In genomic region chr1:149174765-149175164, GRCh38 we compare ENCODE assay signal across 8 cellular contexts.
DNase-seq lines count a peak whose midpoint lies in the region; ATAC-seq and TF ChIP-seq lines count a peak whose summit lies in the region.
"Not testable (repeated sequence)": the region's sequence is repeated elsewhere in the genome, so short reads cannot be mapped to it uniquely, and the experiment has no call there.

No MANE protein-coding gene starts in this region.

- H3K4me3 ChIP-seq in CD4-positive, alpha-beta memory T cell (ENCODE audit: low read length in 2 of 2); Panc1 (ENCODE audit: low read depth in 2 of 2, low read length in 2 of 2): not testable (repeated sequence)
- H3K4me3 ChIP-seq in fibroblast of pulmonary artery (replicated peaks; ENCODE audit: low read depth, low read length) = peak overlapping the region; percentile 25

- TSS peak; percentile 77 for BruUV-seq in Panc1 (replicated peaks; lab: Mats Ljungman, UMichigan)

- H3K4me3 Mint-ChIP-seq in CD4-positive, alpha-beta memory T cell = peak overlapping the region in 4 of 8 donors; percentile 78 to 89 (median 82)
- H3K4me3 Mint-ChIP-seq in activated CD8-positive, alpha-beta T cell treated with anti-CD3 and anti-CD28 coated beads for 36 hours = peak overlapping the region; percentile 67
- peak overlapping the region; percentile 75 for H3K4me3 Mint-ChIP-seq in activated naive CD8-positive, alpha-beta T cell treated with anti-CD3 and anti-CD28 coated beads, Interleukin-2, amount 10 ng/mL, durations not matched to agents 7 days and 5 days
- peak overlapping the region; percentile 82 for H3K4me3 Mint-ChIP-seq in natural killer cell

- peak in 3 of 5 donors; percentile 41 to 65 (median 53) for DNase-seq in CD4-positive, alpha-beta memory T cell
- DNase-seq in HT-29 (ENCODE audit: low spot score) = peak; percentile 4
- DNase-seq in Panc1 (ENCODE audit: low read depth, low spot score); activated naive CD8-positive, alpha-beta T cell treated with anti-CD3 and anti-CD28 coated beads, Interleukin-2, amount 10 ng/mL, durations not matched to agents 7 days and 5 days; fibroblast of pulmonary artery (ENCODE audit: low read depth); natural killer cell: not testable (repeated sequence)
- peak; percentile 22 for DNase-seq in activated CD8-positive, alpha-beta T cell treated with anti-CD3 and anti-CD28 coated beads for 36 hours
- peak in 5 of 6 experiments; percentile 0 to 35 (median 12) for DNase-seq in stimulated activated naive CD4-positive, alpha-beta T cell (lab: John Stamatoyannopoulos, UW)

- not testable (repeated sequence) for H3K36me3 Mint-ChIP-seq in CD4-positive, alpha-beta memory T cell; activated CD8-positive, alpha-beta T cell treated with anti-CD3 and anti-CD28 coated beads for 36 hours (ENCODE audit: low read depth); activated naive CD8-positive, alpha-beta T cell treated with anti-CD3 and anti-CD28 coated beads, Interleukin-2, amount 10 ng/mL, durations not matched to agents 7 days and 5 days; natural killer cell

- H3K4me1 ChIP-seq in CD4-positive, alpha-beta memory T cell (ENCODE audit: insufficient read depth, low read length); Panc1 (ENCODE audit: control insufficient read depth, insufficient read depth, low read length): not testable (repeated sequence)

- not testable (repeated sequence) for H3K9me3 Mint-ChIP-seq in CD4-positive, alpha-beta memory T cell; activated CD8-positive, alpha-beta T cell treated with anti-CD3 and anti-CD28 coated beads for 36 hours; activated naive CD8-positive, alpha-beta T cell treated with anti-CD3 and anti-CD28 coated beads, Interleukin-2, amount 10 ng/mL, durations not matched to agents 7 days and 5 days; natural killer cell

- not testable (repeated sequence) for ATAC-seq in Panc1; activated CD8-positive, alpha-beta T cell treated with anti-CD3 and anti-CD28 coated beads for 36 hours; activated naive CD8-positive, alpha-beta T cell treated with anti-CD3 and anti-CD28 coated beads, Interleukin-2, amount 10 ng/mL, durations not matched to agents 7 days and 5 days (ENCODE audit: low read depth); natural killer cell

- intact Hi-C loops in CD4-positive, alpha-beta memory T cell (cut with micrococcal nuclease); Panc1 (cut with micrococcal nuclease; ENCODE audit: unreplicated experiment); activated CD8-positive, alpha-beta T cell treated with anti-CD3 and anti-CD28 coated beads for 36 hours (cut with micrococcal nuclease); natural killer cell (cut with micrococcal nuclease): not testable (repeated sequence)

- H3K27me3 ChIP-seq in CD4-positive, alpha-beta memory T cell (ENCODE audit: insufficient read depth, low read length); Panc1 (ENCODE audit: control insufficient read depth, insufficient read depth, low read length): not testable (repeated sequence)

- POLR2A ChIA-PET in CD4-positive, alpha-beta memory T cell (lab: Charles Lee; ENCODE audit: partially characterized antibody); Panc1 (lab: Charles Lee); activated CD8-positive, alpha-beta T cell treated with anti-CD3 and anti-CD28 coated beads for 36 hours (lab: Charles Lee); activated naive CD8-positive, alpha-beta T cell treated with anti-CD3 and anti-CD28 coated beads, Interleukin-2, amount 10 ng/mL, durations not matched to agents 7 days and 5 days (lab: Charles Lee): not testable (repeated sequence)

- not testable (repeated sequence) for H3K36me3 ChIP-seq in CD4-positive, alpha-beta memory T cell (ENCODE audit: insufficient read depth, low read length); Panc1 (ENCODE audit: control insufficient read depth, insufficient read depth, low read length)

- CTCF ChIA-PET in CD4-positive, alpha-beta memory T cell (lab: Charles Lee; ENCODE audit: partially characterized antibody); Panc1 (lab: Charles Lee); activated CD8-positive, alpha-beta T cell treated with anti-CD3 and anti-CD28 coated beads for 36 hours (lab: Charles Lee): not testable (repeated sequence)

- H3K27ac ChIP-seq in CD4-positive, alpha-beta memory T cell (ENCODE audit: low read depth, low read length); Panc1 (ENCODE audit: low read length): not testable (repeated sequence)

- H3K27ac Mint-ChIP-seq in CD4-positive, alpha-beta memory T cell = peak overlapping the region in 4 of 7 donors; percentile 86 to 95 (median 90)
- not testable (repeated sequence) for H3K27ac Mint-ChIP-seq in activated CD8-positive, alpha-beta T cell treated with anti-CD3 and anti-CD28 coated beads for 36 hours
- H3K27ac Mint-ChIP-seq in activated naive CD8-positive, alpha-beta T cell treated with anti-CD3 and anti-CD28 coated beads, Interleukin-2, amount 10 ng/mL, durations not matched to agents 7 days and 5 days = peak overlapping the region; percentile 72
- H3K27ac Mint-ChIP-seq in natural killer cell = peak overlapping the region in 1 of 2 donors; percentile 50

- H3K9me3 ChIP-seq in CD4-positive, alpha-beta memory T cell (ENCODE audit: control insufficient read depth in 1 of 2, low read length in 2 of 2); Panc1 (ENCODE audit: control insufficient read depth, insufficient read depth, low read depth, low read length): not testable (repeated sequence)

- TF ChIP-seq CTCF in Panc1 (IDR thresholded peaks at IDR 0.05); activated CD8-positive, alpha-beta T cell treated with anti-CD3 and anti-CD28 coated beads for 36 hours (IDR thresholded peaks at IDR 0.05); fibroblast of pulmonary artery (IDR thresholded peaks at IDR 0.05; ENCODE audit: low read length, missing control alignments); natural killer cell (IDR thresholded peaks at IDR 0.05): not testable (repeated sequence)

- not testable (repeated sequence) for H3K27me3 Mint-ChIP-seq in CD4-positive, alpha-beta memory T cell; activated CD8-positive, alpha-beta T cell treated with anti-CD3 and anti-CD28 coated beads for 36 hours; activated naive CD8-positive, alpha-beta T cell treated with anti-CD3 and anti-CD28 coated beads, Interleukin-2, amount 10 ng/mL, durations not matched to agents 7 days and 5 days; natural killer cell (ENCODE audit: low read depth in 2 of 2)

- not testable (repeated sequence) for H3K4me1 Mint-ChIP-seq in CD4-positive, alpha-beta memory T cell; activated CD8-positive, alpha-beta T cell treated with anti-CD3 and anti-CD28 coated beads for 36 hours (ENCODE audit: low read depth); activated naive CD8-positive, alpha-beta T cell treated with anti-CD3 and anti-CD28 coated beads, Interleukin-2, amount 10 ng/mL, durations not matched to agents 7 days and 5 days; natural killer cell

- in situ Hi-C loops in Panc1 (cut with HindIII; ENCODE audit: low pct_unique_long_range_greater_than_20kb, low sequenced_read_pairs) = not testable (repeated sequence)
